ENCODE assay signal across 29 cellular contexts in genomic region chr3:176566757-176567156, GRCh38.
"Had no signal": no experiment of that assay in that cellular context is flagged by ENCODE, and none has a peak within 500 bp of the region (broad histone marks: within the 10 kb centered on the region; RNA-seq: fewer than 3 reads in every experiment).

No MANE protein-coding gene starts in this region.

- H3K27me3 Mint-ChIP-seq: activated CD4-positive, alpha-beta memory T cell treated with anti-CD3 and anti-CD28 coated beads, Interleukin-2, amount 10 ng/mL, durations not matched to agents 7 days and 5 days; activated CD4-positive, alpha-beta T cell treated with anti-CD3 and anti-CD28 coated beads, Interleukin-2, amount 10 ng/mL, durations not matched to agents 7 days and 5 days; activated T-cell treated with anti-CD3 and anti-CD28 coated beads, Interleukin-2, amount 50 U/mL, for 24 hours; activated T-helper 17 cell treated with anti-CD3 and anti-CD28 coated beads, Interleukin-2, amount 50 U/mL, for 72 hours; stimulated activated naive CD8-positive, alpha-beta T cell treated with anti-CD3 and anti-CD28 coated beads, Interleukin-15, amount 100 ng/mL, for 72 hours had no signal

- H3K9me3 ChIP-seq: lower lobe of right lung, psoas muscle, sigmoid colon, upper lobe of right lung had no signal

- H3K27ac Mint-ChIP-seq: activated CD4-positive, alpha-beta memory T cell treated with anti-CD3 and anti-CD28 coated beads, Interleukin-2, amount 10 ng/mL, durations not matched to agents 7 days and 5 days; activated CD4-positive, alpha-beta T cell treated with anti-CD3 and anti-CD28 coated beads, Interleukin-2, amount 10 ng/mL, durations not matched to agents 7 days and 5 days; activated T-cell treated with anti-CD3 and anti-CD28 coated beads, Interleukin-2, amount 50 U/mL, for 24 hours; activated T-helper 17 cell treated with anti-CD3 and anti-CD28 coated beads, Interleukin-2, amount 50 U/mL, for 72 hours; natural killer cell; neural progenitor cell; stimulated activated effector memory CD8-positive, alpha-beta T cell treated with anti-CD3 and anti-CD28 coated beads, Interleukin-12 subunit alpha, Interleukin-12 subunit beta, amount 100 ng/mL, for 72 hours; stimulated activated naive CD8-positive, alpha-beta T cell treated with anti-CD3 and anti-CD28 coated beads, Interleukin-15, amount 100 ng/mL, for 72 hours had no signal

- H3K36me3 Mint-ChIP-seq: natural killer cell; neural progenitor cell; stimulated activated effector memory CD8-positive, alpha-beta T cell treated with anti-CD3 and anti-CD28 coated beads, Interleukin-12 subunit alpha, Interleukin-12 subunit beta, amount 100 ng/mL, for 72 hours had no signal

- H3K27me3 ChIP-seq: heart right ventricle, left lung, neural progenitor cell, sigmoid colon, upper lobe of right lung had no signal

- H3K4me3 ChIP-seq: heart right ventricle, left lung, lower lobe of right lung, neural progenitor cell, psoas muscle, sigmoid colon, upper lobe of right lung had no signal

- H3K27ac ChIP-seq: heart right ventricle, left lung, lower lobe of right lung, neural progenitor cell, parathyroid adenoma, psoas muscle, sigmoid colon, upper lobe of right lung had no signal

- DNase-seq: activated CD4-positive, alpha-beta memory T cell treated with anti-CD3 and anti-CD28 coated beads, Interleukin-2, amount 10 ng/mL, durations not matched to agents 7 days and 5 days; activated CD4-positive, alpha-beta T cell treated with anti-CD3 and anti-CD28 coated beads, Interleukin-2, amount 10 ng/mL, durations not matched to agents 7 days and 5 days; activated CD4-positive, CD25-positive, alpha-beta regulatory T cell treated with anti-CD3 and anti-CD28 coated beads, Interleukin-2, amount 50 U/mL, for 72 hours; activated CD8-positive, alpha-beta memory T cell treated with anti-CD3 and anti-CD28 coated beads, Interleukin-2, amount 50 U/mL, for 48 hours; activated gamma-delta T cell treated with Interleukin-2 at 50 U/mL for 16 hours; activated naive CD4-positive, alpha-beta T cell treated with anti-CD3 and anti-CD28 coated beads, Interleukin-2, amount 50 U/mL, for 16 hours; activated T-cell treated with anti-CD3 and anti-CD28 coated beads, Interleukin-2, amount 50 U/mL, for 24 hours; amygdala; caudate nucleus; cortex of kidney; foreskin melanocyte; heart right ventricle; kidney glomerular epithelial cell; left lung; lower lobe of right lung; mesenchymal stem cell; natural killer cell; occipital lobe; psoas muscle; sigmoid colon; small intestine; stimulated activated CD4-positive, alpha-beta T cell treated with anti-CD3 and anti-CD28 coated beads, Interleukin-4, amount 100 ng/mL, for 24 hours; stimulated activated naive CD8-positive, alpha-beta T cell treated with anti-CD3 and anti-CD28 coated beads, Interleukin-15, amount 100 ng/mL, for 72 hours; substantia nigra; upper lobe of right lung had no signal

- H3K4me1 Mint-ChIP-seq: activated CD4-positive, alpha-beta memory T cell treated with anti-CD3 and anti-CD28 coated beads, Interleukin-2, amount 10 ng/mL, durations not matched to agents 7 days and 5 days; activated CD4-positive, alpha-beta T cell treated with anti-CD3 and anti-CD28 coated beads, Interleukin-2, amount 10 ng/mL, durations not matched to agents 7 days and 5 days; activated T-helper 17 cell treated with anti-CD3 and anti-CD28 coated beads, Interleukin-2, amount 50 U/mL, for 72 hours; natural killer cell; stimulated activated effector memory CD8-positive, alpha-beta T cell treated with anti-CD3 and anti-CD28 coated beads, Interleukin-12 subunit alpha, Interleukin-12 subunit beta, amount 100 ng/mL, for 72 hours; stimulated activated naive CD8-positive, alpha-beta T cell treated with anti-CD3 and anti-CD28 coated beads, Interleukin-15, amount 100 ng/mL, for 72 hours had no signal

- H3K79me2 ChIP-seq: parathyroid adenoma had no signal

- H3K4me2 ChIP-seq: neural progenitor cell had no signal

- H3K4me3 Mint-ChIP-seq: activated CD4-positive, alpha-beta memory T cell treated with anti-CD3 and anti-CD28 coated beads, Interleukin-2, amount 10 ng/mL, durations not matched to agents 7 days and 5 days; activated CD4-positive, alpha-beta T cell treated with anti-CD3 and anti-CD28 coated beads, Interleukin-2, amount 10 ng/mL, durations not matched to agents 7 days and 5 days; activated T-cell treated with anti-CD3 and anti-CD28 coated beads, Interleukin-2, amount 50 U/mL, for 24 hours; activated T-helper 17 cell treated with anti-CD3 and anti-CD28 coated beads, Interleukin-2, amount 50 U/mL, for 72 hours; natural killer cell; neural progenitor cell; stimulated activated effector memory CD8-positive, alpha-beta T cell treated with anti-CD3 and anti-CD28 coated beads, Interleukin-12 subunit alpha, Interleukin-12 subunit beta, amount 100 ng/mL, for 72 hours; stimulated activated naive CD8-positive, alpha-beta T cell treated with anti-CD3 and anti-CD28 coated beads, Interleukin-15, amount 100 ng/mL, for 72 hours had no signal

- H3K36me3 ChIP-seq: heart right ventricle, left lung, lower lobe of right lung, neural progenitor cell, sigmoid colon, upper lobe of right lung had no signal

- H3K9ac ChIP-seq: neural progenitor cell, parathyroid adenoma had no signal

- H3K4me1 ChIP-seq: heart right ventricle, left lung, lower lobe of right lung, parathyroid adenoma, psoas muscle, upper lobe of right lung had no signal

- ATAC-seq: activated T-helper 17 cell treated with anti-CD3 and anti-CD28 coated beads, Interleukin-2, amount 50 U/mL, for 72 hours; heart right ventricle; left lung; lower lobe of right lung; natural killer cell; psoas muscle; stimulated activated effector memory CD8-positive, alpha-beta T cell treated with anti-CD3 and anti-CD28 coated beads, Interleukin-12 subunit alpha, Interleukin-12 subunit beta, amount 100 ng/mL, for 72 hours; stimulated activated naive CD8-positive, alpha-beta T cell treated with anti-CD3 and anti-CD28 coated beads, Interleukin-15, amount 100 ng/mL, for 72 hours; upper lobe of right lung had no signal

- H2AFZ ChIP-seq: neural progenitor cell, parathyroid adenoma had no signal

- H3K9me3 Mint-ChIP-seq: activated CD4-positive, alpha-beta memory T cell treated with anti-CD3 and anti-CD28 coated beads, Interleukin-2, amount 10 ng/mL, durations not matched to agents 7 days and 5 days; activated CD4-positive, alpha-beta T cell treated with anti-CD3 and anti-CD28 coated beads, Interleukin-2, amount 10 ng/mL, durations not matched to agents 7 days and 5 days; neural progenitor cell had no signal
